Comparison of ENCODE assay signal across 1 cellular context in the genomic region with DNA sequence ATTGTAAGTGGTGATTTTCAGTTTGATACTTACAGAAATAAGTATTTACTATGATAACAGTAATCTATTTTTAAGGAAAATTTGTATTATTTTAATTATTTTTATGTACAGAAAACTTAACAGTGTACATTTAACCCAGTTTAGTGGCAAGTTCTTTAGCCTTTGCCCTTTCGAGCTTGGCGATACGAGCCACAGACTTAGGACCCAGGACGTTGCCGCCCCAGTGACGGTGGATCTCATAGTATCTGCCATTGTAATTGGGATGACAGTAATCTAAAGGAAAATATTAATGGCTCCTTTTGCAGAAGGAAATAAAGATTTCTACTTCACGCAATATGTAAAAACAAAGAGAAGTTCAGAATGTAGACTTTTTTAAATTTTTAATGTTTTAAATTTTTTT.
A peak's percentile ranks its signal among the peaks of the same experiment; 100 is the strongest.
TF ChIP-seq lines count a peak whose summit lies in the region.

No MANE protein-coding gene starts in this region.

TF ChIP-seq in HepG2, 621 proteins besides CTCF, POLR2A, EP300 and RAD21:
- peak; percentile 76; the same call in 1 of the 2 replicates for TF ChIP-seq ZNF317 (CRISPR knock-in tag; IDR thresholded peaks at IDR 0.05)
- TF ChIP-seq FOXK2 (IDR thresholded peaks at IDR 0.05), result no peak
TF ChIP-seq in HepG2: peak in this region for 1.
